In the genomic region with DNA sequence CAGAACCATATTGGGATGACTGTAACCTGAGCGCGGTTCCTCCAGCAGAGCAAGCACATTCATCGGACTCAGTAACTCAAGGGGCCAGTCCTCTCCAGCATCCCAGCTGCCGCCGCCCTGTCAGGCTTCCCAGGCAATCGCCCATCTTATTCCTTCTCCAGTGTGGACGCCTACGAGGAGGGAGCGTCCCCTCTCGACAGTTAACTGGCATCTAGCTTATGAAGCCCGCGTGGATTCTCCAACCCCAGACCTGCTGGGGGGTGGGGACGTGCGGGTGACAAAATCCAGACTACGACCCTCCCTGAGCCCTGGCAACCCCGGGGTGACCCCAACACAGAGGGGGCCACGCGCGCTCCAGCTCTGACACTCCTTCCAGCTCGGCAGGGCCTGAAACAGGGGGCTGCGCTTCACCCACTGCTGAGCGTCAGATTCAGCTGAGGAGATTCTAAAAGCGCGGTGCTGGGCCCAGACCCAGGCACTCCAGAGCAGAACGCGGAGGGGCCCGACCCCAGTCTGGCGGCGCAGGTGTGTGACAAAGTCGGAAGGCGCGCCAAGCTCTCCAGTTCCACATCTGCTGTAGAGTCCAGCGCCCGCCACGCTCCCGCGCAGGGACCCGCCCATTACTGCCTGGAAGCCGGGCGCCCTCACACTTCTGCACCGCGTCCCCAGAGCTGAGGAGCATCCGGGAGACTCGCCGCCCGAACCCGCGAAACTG, we compare ENCODE assay signal across 8 cellular contexts. TPM values are rescaled to one million over a fixed set of nuclear protein-coding genes. Genes with fewer than 3 reads are reported as not detected.
DNase-seq lines count a peak whose midpoint lies in the region; ATAC-seq and TF ChIP-seq lines count a peak whose summit lies in the region.

No MANE protein-coding gene starts in this region.

- WGBS in aorta, 2 donors: 0% methylated on average over 42 to 48 of the region's 48 CpGs

- peaks cover 9% of the 10 kb centered on the region for H3K36me3 Mint-ChIP-seq in nephron progenitor cell (ENCODE audit: low read depth)

- ATAC-seq in GM19395 (IDR thresholded peaks at IDR 0.05; ENCODE audit: unreplicated experiment) (peak; percentile 63), HG03442 (IDR thresholded peaks at IDR 0.05; ENCODE audit: unreplicated experiment) (peak; percentile 39), foreskin keratinocyte (peak; percentile 85), aorta (ENCODE audit: low FRiP score) (peak; percentile 87)

- DNase-seq in DMS79 (lab: John Stamatoyannopoulos, UW) (peak; percentile 94), NCI-H345 treated with DMSO at 0.1 percent for 48 hours (lab: John Stamatoyannopoulos, UW; ENCODE audit: unreplicated experiment) (peak; percentile 92), foreskin keratinocyte (peak; percentile 37 to 65), nephron progenitor cell (peak; percentile 83), aorta (peak in 1 of 2 donors; percentile 72)
- peak; percentile 87 for DNase-seq in activated CD8-positive, alpha-beta memory T cell treated with anti-CD3 and anti-CD28 coated beads, Interleukin-2, amount 50 U/mL, for 48 hours

- H3K4me1 ChIP-seq in foreskin keratinocyte: no peaks in the 10 kb centered on the region
- H3K4me1 ChIP-seq in aorta (ENCODE audit: control insufficient read depth in 1 of 2, insufficient read depth in 2 of 2, low read length in 2 of 2): no peaks in the 10 kb centered on the region

- H3K27ac Mint-ChIP-seq in nephron progenitor cell: peak overlapping the region; percentile 96

- H3K27me3 ChIP-seq in foreskin keratinocyte: no peaks in the 10 kb centered on the region
- H3K27me3 ChIP-seq in aorta (ENCODE audit: control insufficient read depth in 1 of 2, insufficient read depth in 2 of 2, low read length in 1 of 2): no peaks in the 10 kb centered on the region

- H3K4me3 ChIP-seq in aorta (ENCODE audit: low read length in 2 of 2): peak overlapping the region; percentile 37 to 51

- H3K27me3 Mint-ChIP-seq in nephron progenitor cell (ENCODE audit: low read depth, poor library complexity): no peaks in the 10 kb centered on the region

- H3K36me3 ChIP-seq in aorta (ENCODE audit: control insufficient read depth in 1 of 2, insufficient read depth in 2 of 2, low read length in 1 of 2): no peaks in the 10 kb centered on the region

- H3K4me3 Mint-ChIP-seq in nephron progenitor cell: peak overlapping the region; percentile 92

- TF ChIP-seq CTCF in foreskin keratinocyte (conservative IDR thresholded peaks at IDR 0.05): peak; percentile 49
- TF ChIP-seq CTCF in nephron progenitor cell (IDR thresholded peaks at IDR 0.05): no peak

- H3K27ac ChIP-seq in foreskin keratinocyte (peak overlapping the region; percentile 66), aorta (ENCODE audit: low read depth in 1 of 2, low read length in 2 of 2) (peak overlapping the region in 1 of 2 donors; percentile 32)

- peaks cover 13% of the 10 kb centered on the region for H3K9me3 Mint-ChIP-seq in nephron progenitor cell

- H3K4me1 Mint-ChIP-seq in nephron progenitor cell: peaks cover 44% of the 10 kb centered on the region

- no peaks in the 10 kb centered on the region for H3K9me3 ChIP-seq in aorta (ENCODE audit: control insufficient read depth, low read length)

- intact Hi-C loops in aorta (cut with DNase I): loop anchor here in 1 of 2 donors (2.0 kb wide), 1 partner anchor 129 kb away; no protein-coding TSS in a partner anchor

RNA-seq across cellular contexts. Expression of a gene that starts 43.9 kb away (rescaled TPM):
- total RNA-seq in foreskin keratinocyte: 0.04 and 0.10 TPM in 2 replicates
- not detected in 2 replicates for polyA plus RNA-seq in foreskin keratinocyte
- under 1 TPM; 0.10 to 0.27 TPM for total RNA-seq in aorta
- not detected for polyA plus RNA-seq in aorta

RNA-seq across cellular contexts. Expression of a gene that starts 50.1 kb away (rescaled TPM):
- total RNA-seq in foreskin keratinocyte (102 and 129 TPM in 2 replicates), aorta (10 to 100 TPM; 39.4 to 44.6 TPM)
- polyA plus RNA-seq in foreskin keratinocyte (81.3 and 100 TPM in 2 replicates), aorta (10 to 100 TPM; 12.0 to 28.9 TPM)
